8 cellular contexts compared by ENCODE assay signal in genomic region chr3:177596822-177597271, GRCh38.
A peak's percentile ranks its signal among the peaks of the same experiment; 100 is the strongest.
DNase-seq lines count a peak whose midpoint lies in the region; ATAC-seq, FAIRE-seq and TF ChIP-seq lines count a peak whose summit lies in the region.

No MANE protein-coding gene starts in this region.

- DNase-seq in DMS79 (lab: John Stamatoyannopoulos, UW) (peak; percentile 79), NCI-H69 (lab: John Stamatoyannopoulos, UW) (peak; percentile 86), epithelial cell of prostate (ENCODE audit: low read depth, low spot score) (peak; percentile 79), H54 (ENCODE audit: insufficient read length, low spot score) (no peak), cerebellar nuclear complex (lab: John Stamatoyannopoulos, UW) (no peak)
- DNase-seq in activated CD4-positive, CD25-positive, alpha-beta regulatory T cell treated with anti-CD3 and anti-CD28 coated beads, Interleukin-2, amount 50 U/mL, for 72 hours, result no peak
- no peak for DNase-seq in activated naive CD4-positive, alpha-beta T cell treated with anti-CD3 and anti-CD28 coated beads, Interleukin-2, amount 50 U/mL, for 72 hours (ENCODE audit: low spot score in 2 of 2)

- no peaks in the 10 kb centered on the region for H3K9me3 ChIP-seq in parathyroid adenoma (ENCODE audit: control insufficient read depth, low read length)

- H3K9me3 Mint-ChIP-seq in activated naive CD4-positive, alpha-beta T cell treated with anti-CD3 and anti-CD28 coated beads, Interleukin-2, amount 50 U/mL, for 72 hours, result peaks cover 0 to 11% of the 10 kb centered on the region in 2 donors

- no peaks in the 10 kb centered on the region for H3K27me3 ChIP-seq in parathyroid adenoma (ENCODE audit: control insufficient read depth, insufficient read depth, low read length)

- peak overlapping the region; percentile 72 for H2AFZ ChIP-seq in parathyroid adenoma

- H3K4me3 ChIP-seq in parathyroid adenoma (ENCODE audit: low read depth, low read length), result no peak overlapping the region

- H3K36me3 ChIP-seq in parathyroid adenoma (ENCODE audit: control insufficient read depth, insufficient read depth, low read length), result no peaks in the 10 kb centered on the region

- ATAC-seq in activated naive CD4-positive, alpha-beta T cell treated with anti-CD3 and anti-CD28 coated beads, Interleukin-2, amount 50 U/mL, for 72 hours, result no peak

- no peaks in the 10 kb centered on the region for H3K79me2 ChIP-seq in parathyroid adenoma

- no peak overlapping the region for H3K4me2 ChIP-seq in parathyroid adenoma (ENCODE audit: low read length)

- peak overlapping the region; percentile 99 for H3K27ac ChIP-seq in epithelial cell of prostate
- H3K27ac ChIP-seq in parathyroid adenoma, result peak overlapping the region; percentile 92

- TF ChIP-seq POLR2A in H54 (IDR thresholded peaks at IDR 0.05; ENCODE audit: low read depth, low read length), result no peak

- no peak for TF ChIP-seq CTCF in parathyroid adenoma (IDR thresholded peaks at IDR 0.05)

- peak overlapping the region in 1 of 2 donors; percentile 81 for H3K27ac Mint-ChIP-seq in activated naive CD4-positive, alpha-beta T cell treated with anti-CD3 and anti-CD28 coated beads, Interleukin-2, amount 50 U/mL, for 72 hours

- peaks cover 5 to 9% of the 10 kb centered on the region in 2 donors for H3K36me3 Mint-ChIP-seq in activated naive CD4-positive, alpha-beta T cell treated with anti-CD3 and anti-CD28 coated beads, Interleukin-2, amount 50 U/mL, for 72 hours

- no peak overlapping the region for H3K9ac ChIP-seq in parathyroid adenoma

- peaks cover 48% of the 10 kb centered on the region for H3K4me1 ChIP-seq in parathyroid adenoma

- no peak for FAIRE-seq in H54 (lab: Jason Lieb, UNC)

Comparison
In these comparisons a context has a peak if more than half of its experiments do, and no peak if none do; other contexts are left out.
1. DNase-seq: peak in DMS79 (single experiment), NCI-H69 (single experiment) and epithelial cell of prostate (single experiment); none in H54 (single experiment), activated CD4-positive, CD25-positive, alpha-beta regulatory T cell treated with anti-CD3 and anti-CD28 coated beads, Interleukin-2, amount 50 U/mL, for 72 hours (single experiment), cerebellar nuclear complex (0 of 2) and activated naive CD4-positive, alpha-beta T cell treated with anti-CD3 and anti-CD28 coated beads, Interleukin-2, amount 50 U/mL, for 72 hours (0 of 2).